Comparison of ENCODE assay signal across 15 cellular contexts in genomic region chr6:143543435-143543834, GRCh38. TPM values are rescaled to one million over a fixed set of nuclear protein-coding genes. Genes with fewer than 3 reads are reported as not detected.
A peak's percentile ranks its signal among the peaks of the same experiment; 100 is the strongest.
DNase-seq lines count a peak whose midpoint lies in the region; ATAC-seq and TF ChIP-seq lines count a peak whose summit lies in the region.
"Had no signal": no experiment of that assay in that cellular context is flagged by ENCODE, and none has a peak within 500 bp of the region (broad histone marks: within the 10 kb centered on the region; RNA-seq: fewer than 3 reads in every experiment).

No MANE protein-coding gene starts in this region.

- peaks cover 8 to 9% of the 10 kb centered on the region in 2 donors for H3K36me3 Mint-ChIP-seq in CD14-positive monocyte

- H3K4me3 Mint-ChIP-seq in CD14-positive monocyte = peak overlapping the region; percentile 25 to 40

- DNase-seq in CD14-positive monocyte (ENCODE audit: low spot score) (no peak), GM12865 (ENCODE audit: low read depth) (peak; percentile 11), iPS-NIHi7 (ENCODE audit: extremely low spot score) (no peak), NCI-H446 treated with DMSO at 0.1 percent for 48 hours (lab: John Stamatoyannopoulos, UW) (no peak)
- DNase-seq: activated CD8-positive, alpha-beta memory T cell treated with anti-CD3 and anti-CD28 coated beads, Interleukin-2, amount 50 U/mL, for 48 hours; amniotic stem cell; colonic mucosa; COR-L47; lower lobe of right lung; NCI-H1092; NCI-H345 had no signal

- H3K9ac ChIP-seq in OCI-LY3 (ENCODE audit: low read length) = peak overlapping the region; percentile 33; the same call in 1 of the 2 replicates
- H3K9ac ChIP-seq in mucosa of rectum (ENCODE audit: low read depth in 1 of 2, low read length in 2 of 2) = no peak overlapping the region

- no peaks in the 10 kb centered on the region for H4K20me1 ChIP-seq in OCI-LY3 (ENCODE audit: insufficient read depth, low read length)

- H3K4me1 ChIP-seq in OCI-LY3 (ENCODE audit: low read length) (peaks cover 100% of the 10 kb centered on the region), mucosa of rectum (ENCODE audit: control insufficient read depth in 2 of 2, insufficient read depth in 2 of 2, low read length in 2 of 2) (peaks cover 13 to 15% of the 10 kb centered on the region in 2 donors)
- H3K4me1 ChIP-seq: lower lobe of right lung had no signal

- peaks cover 40% of the 10 kb centered on the region for H3K4me1 Mint-ChIP-seq in CD14-positive monocyte

- intact Hi-C loops in CD14-positive monocyte (cut with micrococcal nuclease) = loop anchor here in 1 of 2 donors (10.0 kb wide), 1 partner anchor 479 kb away; the partner anchor contains the start of gene AIG1

- no peaks in the 10 kb centered on the region for H3K27me3 Mint-ChIP-seq in CD14-positive monocyte (ENCODE audit: low read depth in 3 of 3)

- no peaks in the 10 kb centered on the region for H3K9me3 Mint-ChIP-seq in CD14-positive monocyte

- H3K27ac Mint-ChIP-seq in CD14-positive monocyte = peak overlapping the region; percentile 31 to 87 (median 77)

- H2AFZ ChIP-seq in OCI-LY3 (ENCODE audit: low read depth, low read length) = no peak overlapping the region

- H3K9me3 ChIP-seq in OCI-LY3 (ENCODE audit: insufficient read depth, low read length) (no peaks in the 10 kb centered on the region), mucosa of rectum (ENCODE audit: control insufficient read depth in 2 of 2, low read length in 2 of 2) (no peaks in the 10 kb centered on the region)
- H3K9me3 ChIP-seq: colonic mucosa, lower lobe of right lung, neutrophil had no signal

- H3K27me3 ChIP-seq in OCI-LY3 (ENCODE audit: low read depth, low read length) (no peaks in the 10 kb centered on the region), mucosa of rectum (ENCODE audit: control insufficient read depth in 2 of 2, insufficient read depth in 2 of 2, low read length in 2 of 2) (no peaks in the 10 kb centered on the region)
- H3K27me3 ChIP-seq: colonic mucosa, neutrophil had no signal

- no peak for ATAC-seq in HG02938 (IDR thresholded peaks at IDR 0.05; ENCODE audit: unreplicated experiment)
- ATAC-seq: lower lobe of right lung had no signal

- H3K79me2 ChIP-seq in OCI-LY3 (ENCODE audit: low read length) = peaks cover 97% of the 10 kb centered on the region

- peaks cover 4% of the 10 kb centered on the region for H3K36me3 ChIP-seq in OCI-LY3 (replicated peaks; ENCODE audit: low read depth, low read length)
- H3K36me3 ChIP-seq in mucosa of rectum (ENCODE audit: control insufficient read depth in 2 of 2, insufficient read depth in 2 of 2, low read length in 2 of 2) = no peaks in the 10 kb centered on the region
- H3K36me3 ChIP-seq: colonic mucosa, lower lobe of right lung, neutrophil had no signal

- peak overlapping the region; percentile 61 for H3K27ac ChIP-seq in OCI-LY3 (ENCODE audit: low read length)
- H3K27ac ChIP-seq in mucosa of rectum (ENCODE audit: low read depth in 2 of 2, low read length in 2 of 2) = peak overlapping the region; percentile 43 to 63
- H3K27ac ChIP-seq: lower lobe of right lung, neutrophil had no signal

- H3K4me2 ChIP-seq in OCI-LY3 (ENCODE audit: low read length) = peak overlapping the region; percentile 91

- TF ChIP-seq CTCF in CD14-positive monocyte (IDR thresholded peaks at IDR 0.05) = no peak
- TF ChIP-seq CTCF in GM12865 (IDR thresholded peaks at IDR 0.05; ENCODE audit: insufficient read depth, low read depth, low read length, missing control alignments) = no peak
- TF ChIP-seq CTCF in OCI-LY3 (IDR thresholded peaks at IDR 0.05; ENCODE audit: low read depth, low read length) = no peak

- H3K4me3 ChIP-seq in GM12865 (ENCODE audit: low read depth, low read length) (no peak overlapping the region), OCI-LY3 (ENCODE audit: low read length) (peak overlapping the region; percentile 28; the same call in 1 of the 2 replicates), mucosa of rectum (ENCODE audit: low read length in 2 of 2) (no peak overlapping the region)
- H3K4me3 ChIP-seq: colonic mucosa, lower lobe of right lung had no signal

RNA-seq across cellular contexts. Expression of gene FUCA2, which starts 31.9 kb away (rescaled TPM):
- polyA plus RNA-seq in CD14-positive monocyte = 10 to 100 TPM; 83.7 to 93.5 TPM
